8 cellular contexts compared by ENCODE assay signal in the genomic region with DNA sequence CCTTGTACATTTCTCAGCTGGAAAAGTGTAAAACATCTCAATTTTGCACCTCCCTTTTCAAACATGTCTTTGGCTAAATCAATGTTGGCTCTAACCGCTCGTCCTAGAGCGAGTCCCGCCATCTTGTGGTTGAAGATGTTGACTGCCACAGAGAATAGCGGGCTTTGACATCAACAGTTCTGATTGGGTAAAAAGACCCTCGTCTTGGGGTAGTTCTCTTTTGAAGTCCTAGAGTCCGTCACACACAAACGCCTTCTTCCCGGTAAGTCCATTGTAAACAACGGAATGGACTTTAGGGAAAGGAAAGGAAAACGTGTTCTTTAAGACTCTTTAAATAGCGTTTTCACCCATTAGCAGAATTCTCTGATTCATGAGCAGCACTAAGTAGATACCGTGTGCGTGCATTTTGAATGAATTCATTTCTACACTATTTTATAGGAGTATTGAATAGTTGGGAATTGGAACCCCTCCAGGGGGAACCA. TPM values are rescaled to one million over a fixed set of nuclear protein-coding genes. Genes with fewer than 3 reads are reported as not detected.
DNase-seq lines count a peak whose midpoint lies in the region; ATAC-seq and TF ChIP-seq lines count a peak whose summit lies in the region.

No MANE protein-coding gene starts in this region.

- H3K4me3 ChIP-seq in BLaER1 (peak overlapping the region; percentile 89), fibroblast of mammary gland (ENCODE audit: control insufficient read depth, low read depth, low read length) (peak overlapping the region; percentile 99)

- peaks cover 11% of the 10 kb centered on the region; the same call in 1 of the 2 replicates for H3K9me3 ChIP-seq in BLaER1

- H3K9me3 Mint-ChIP-seq in naive B cell (peaks cover 0 to 12% (median 3%) of the 10 kb centered on the region in 7 donors), type B pancreatic cell (no peaks in the 10 kb centered on the region)

- H3K36me3 ChIP-seq in BLaER1 = peaks cover 8% of the 10 kb centered on the region

- peak; percentile 81 for DNase-seq in NCI-H69 (lab: John Stamatoyannopoulos, UW)
- peak; percentile 45 to 52 for DNase-seq in activated T-cell treated with anti-CD3 and anti-CD28 coated beads, Interleukin-2, amount 50 U/mL, for 48 hours
- DNase-seq in fibroblast of mammary gland (ENCODE audit: low read depth) = peak; percentile 85
- peak; percentile 47 for DNase-seq in naive B cell
- no peak for DNase-seq in type B pancreatic cell (ENCODE audit: extremely low spot score, unreplicated experiment)

- peaks cover 28% of the 10 kb centered on the region for H3K4me1 ChIP-seq in BLaER1

- peaks cover 28% of the 10 kb centered on the region for H4K20me1 ChIP-seq in BLaER1

- H3K27me3 Mint-ChIP-seq in naive B cell (peaks cover 23 to 33% (median 33%) of the 10 kb centered on the region in 3 donors), type B pancreatic cell (peaks cover 38% of the 10 kb centered on the region)

- peak; percentile 51 for ATAC-seq in GM19023 (IDR thresholded peaks at IDR 0.05; ENCODE audit: unreplicated experiment)
- peak; percentile 63 for ATAC-seq in HG03159 (IDR thresholded peaks at IDR 0.05; ENCODE audit: unreplicated experiment)
- peak; percentile 65 to 66 for ATAC-seq in naive B cell (ENCODE audit: low read depth in 2 of 2)

- H3K36me3 Mint-ChIP-seq in naive B cell (peaks cover 6 to 14% of the 10 kb centered on the region in 2 donors), type B pancreatic cell (peaks cover 4% of the 10 kb centered on the region)

- peaks cover 27 to 34% (median 30%) of the 10 kb centered on the region in 3 donors for H3K4me1 Mint-ChIP-seq in naive B cell
- H3K4me1 Mint-ChIP-seq in type B pancreatic cell (ENCODE audit: unreplicated experiment) = peaks cover 30% of the 10 kb centered on the region

- no peaks in the 10 kb centered on the region for H3K27me3 ChIP-seq in BLaER1

- H3K27ac Mint-ChIP-seq in naive B cell = peak overlapping the region; percentile 78 to 96 (median 92)
- peak overlapping the region; percentile 79 for H3K27ac Mint-ChIP-seq in type B pancreatic cell

- peak overlapping the region; percentile 92 for H3K4me2 ChIP-seq in BLaER1

- peak; percentile 68 for TF ChIP-seq CTCF in fibroblast of mammary gland (conservative IDR thresholded peaks at IDR 0.05; ENCODE audit: control insufficient read depth, insufficient read depth, low read depth, low read length)
- peak; percentile 73 for TF ChIP-seq CTCF in type B pancreatic cell (conservative IDR thresholded peaks at IDR 0.05)

- H3K4me3 Mint-ChIP-seq in naive B cell (peak overlapping the region; percentile 86 to 100 (median 97)), type B pancreatic cell (peak overlapping the region; percentile 94)

- peak overlapping the region; percentile 89; the same call in 1 of the 2 replicates for H3K9ac ChIP-seq in BLaER1

- 0 out of 2 replicates have a peak overlapping the region, but pooled peaks have one; percentile 81 for H3K27ac ChIP-seq in BLaER1

RNA-seq across cellular contexts. Expression of a gene that starts 0.5 kb away (rescaled TPM):
- 10 to 100 TPM; 21.6 to 57.4 (median 50.7) TPM for polyA plus RNA-seq in naive B cell (ENCODE audit: low read depth in 6 of 6)
- total RNA-seq in type B pancreatic cell (ENCODE audit: low replicate concordance) = 38.7 and 58.0 TPM in 2 replicates

RNA-seq across cellular contexts. Expression of a gene that starts 13.5 kb away (rescaled TPM):
- polyA plus RNA-seq in naive B cell (ENCODE audit: low read depth in 6 of 6) = not detected
- 0.31 and 2.3 TPM in 2 replicates for total RNA-seq in type B pancreatic cell (ENCODE audit: low replicate concordance)

RNA-seq across cellular contexts. Expression of a gene that starts 49.6 kb away (rescaled TPM):
- not detected for polyA plus RNA-seq in naive B cell (ENCODE audit: low read depth in 6 of 6)
- total RNA-seq in type B pancreatic cell (ENCODE audit: low replicate concordance) = 2.1 and 3.3 TPM in 2 replicates
